In genomic region chr4:2900701-2901100, GRCh38 we compare ENCODE assay signal across 1 cellular context.
TF ChIP-seq lines count a peak whose summit lies in the region.

No MANE protein-coding gene starts in this region.

TF ChIP-seq in GM23338, 12 proteins besides CTCF, POLR2A, EP300 and RAD21 (continued from another document):
- no peak for TF ChIP-seq REST (IDR thresholded peaks at IDR 0.05; ENCODE audit: unreplicated experiment)
- TF ChIP-seq EZH2phosphoT487 (IDR thresholded peaks at IDR 0.05; ENCODE audit: unreplicated experiment), result no peak
- TF ChIP-seq, protein P1, sequence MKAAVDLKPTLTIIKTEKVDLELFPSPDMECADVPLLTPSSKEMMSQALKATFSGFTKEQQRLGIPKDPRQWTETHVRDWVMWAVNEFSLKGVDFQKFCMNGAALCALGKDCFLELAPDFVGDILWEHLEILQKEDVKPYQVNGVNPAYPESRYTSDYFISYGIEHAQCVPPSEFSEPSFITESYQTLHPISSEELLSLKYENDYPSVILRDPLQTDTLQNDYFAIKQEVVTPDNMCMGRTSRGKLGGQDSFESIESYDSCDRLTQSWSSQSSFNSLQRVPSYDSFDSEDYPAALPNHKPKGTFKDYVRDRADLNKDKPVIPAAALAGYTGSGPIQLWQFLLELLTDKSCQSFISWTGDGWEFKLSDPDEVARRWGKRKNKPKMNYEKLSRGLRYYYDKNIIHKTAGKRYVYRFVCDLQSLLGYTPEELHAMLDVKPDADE (IDR thresholded peaks at IDR 0.05), result no peak
- TF ChIP-seq ZNF331 (CRISPR knock-in tag; IDR thresholded peaks at IDR 0.05; ENCODE audit: low read depth), result no peak
- no peak for TF ChIP-seq ZNF114 (CRISPR knock-in tag; IDR thresholded peaks at IDR 0.05)
- no peak for TF ChIP-seq NANOG (IDR thresholded peaks at IDR 0.05; ENCODE audit: borderline replicate concordance)
- TF ChIP-seq JUNB (IDR thresholded peaks at IDR 0.05; ENCODE audit: unreplicated experiment), result no peak
- no peak for TF ChIP-seq EZH2 (IDR thresholded peaks at IDR 0.05; ENCODE audit: low read depth, unreplicated experiment)
- no peak for TF ChIP-seq STAT1 (IDR thresholded peaks at IDR 0.05; ENCODE audit: unreplicated experiment)
- TF ChIP-seq POLR2AphosphoS5 (IDR thresholded peaks at IDR 0.05; ENCODE audit: low read depth), result no peak
- TF ChIP-seq ZNF462 (CRISPR knock-in tag; IDR thresholded peaks at IDR 0.05), result no peak
